ENCODE assay signal across 24 cellular contexts in the genomic region with DNA sequence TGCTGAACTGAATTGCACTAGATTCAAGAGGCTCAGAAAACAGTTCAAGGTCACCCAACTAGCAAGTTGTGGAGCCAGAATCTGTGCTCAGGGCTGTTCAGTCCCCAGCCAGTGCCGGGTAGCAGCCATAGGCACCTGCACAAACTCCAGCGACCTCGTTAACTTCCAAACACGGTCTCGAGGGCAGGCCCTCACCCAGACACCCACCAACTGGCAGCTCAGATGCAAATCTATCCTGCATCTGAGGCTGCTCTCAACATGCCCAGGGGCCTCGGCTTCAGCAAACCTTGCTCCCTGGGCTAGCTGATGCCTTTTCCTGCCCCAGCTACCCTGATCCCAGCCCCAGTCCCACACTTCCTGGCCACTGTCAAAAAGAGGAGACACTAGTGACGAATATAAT. TPM values are rescaled to one million over a fixed set of nuclear protein-coding genes. Genes with fewer than 3 reads are reported as not detected.
DNase-seq lines count a peak whose midpoint lies in the region; ATAC-seq, FAIRE-seq and TF ChIP-seq lines count a peak whose summit lies in the region.
"Had no signal": no experiment of that assay in that cellular context is flagged by ENCODE, and none has a peak within 500 bp of the region (broad histone marks: within the 10 kb centered on the region; RNA-seq: fewer than 3 reads in every experiment).

No MANE protein-coding gene starts in this region.

- no peaks in the 10 kb centered on the region for H3K36me3 Mint-ChIP-seq in type B pancreatic cell
- H3K36me3 Mint-ChIP-seq: naive B cell had no signal

- intact Hi-C loops in left ventricle myocardium superior (cut with micrococcal nuclease): no loop called here

- H4K12ac ChIP-seq in trophoblast cell (ENCODE audit: low read depth, low read length): no peak overlapping the region

- H2AK5ac ChIP-seq in trophoblast cell (ENCODE audit: low read length): peak overlapping the region; percentile 60

- H3K27me3 Mint-ChIP-seq in type B pancreatic cell: peaks cover 3% of the 10 kb centered on the region

- H3K18ac ChIP-seq in trophoblast cell (ENCODE audit: low read length): peak overlapping the region; percentile 49

- no peak overlapping the region for H3K9ac ChIP-seq in trophoblast cell (ENCODE audit: low read length)

- ATAC-seq in left ventricle myocardium superior: no peak
- ATAC-seq: activated CD4-positive, alpha-beta T cell treated with anti-CD3 and anti-CD28 coated beads for 36 hours; foreskin keratinocyte; HCT116 had no signal

- peak overlapping the region; percentile 9 for H4K91ac ChIP-seq in trophoblast cell (ENCODE audit: low read depth, low read length)

- H3K27ac Mint-ChIP-seq in type B pancreatic cell: peak overlapping the region; percentile 17
- H3K27ac Mint-ChIP-seq: activated CD4-positive, alpha-beta T cell treated with anti-CD3 and anti-CD28 coated beads for 36 hours; activated naive CD4-positive, alpha-beta T cell treated with anti-CD3 and anti-CD28 coated beads for 36 hours; naive B cell had no signal

- H3K14ac ChIP-seq in trophoblast cell (ENCODE audit: low read length): peak overlapping the region; percentile 64

- H3K4me2 ChIP-seq in trophoblast cell (ENCODE audit: low read length): peak overlapping the region; percentile 47

- H4K8ac ChIP-seq in trophoblast cell (ENCODE audit: low read depth, low read length): peak overlapping the region; percentile 49

- peak overlapping the region; percentile 44 for H3K4ac ChIP-seq in trophoblast cell (ENCODE audit: low read depth, low read length)

- H3K9me3 ChIP-seq in trophoblast cell (ENCODE audit: insufficient read depth, low read depth, low read length): no peaks in the 10 kb centered on the region

- H3K27me3 ChIP-seq in trophoblast cell (ENCODE audit: insufficient read depth, low read length): no peaks in the 10 kb centered on the region
- H3K27me3 ChIP-seq: foreskin keratinocyte had no signal

- peaks cover 27% of the 10 kb centered on the region for H3K4me1 Mint-ChIP-seq in type B pancreatic cell (ENCODE audit: unreplicated experiment)

- H3K79me2 ChIP-seq in trophoblast cell (ENCODE audit: control insufficient read depth, insufficient read depth, low read length, poor library complexity): peaks cover 19% of the 10 kb centered on the region

- H3K23ac ChIP-seq in trophoblast cell (ENCODE audit: low read length): no peak overlapping the region

- H3K9me3 Mint-ChIP-seq in type B pancreatic cell: no peaks in the 10 kb centered on the region
- H3K9me3 Mint-ChIP-seq: activated naive CD4-positive, alpha-beta T cell treated with anti-CD3 and anti-CD28 coated beads for 36 hours had no signal

- no peaks in the 10 kb centered on the region for H3K36me3 ChIP-seq in trophoblast cell (ENCODE audit: control insufficient read depth in 1 of 2, insufficient read depth in 2 of 2, low read length in 2 of 2)

- H3K4me1 ChIP-seq in trophoblast cell (ENCODE audit: control insufficient read depth in 1 of 2, insufficient read depth in 2 of 2, low read length in 2 of 2): peaks cover 32 to 50% of the 10 kb centered on the region in 2 experiments

- FAIRE-seq in GM12891 (lab: Jason Lieb, UNC): no peak
- FAIRE-seq: kidney had no signal

- H2BK12ac ChIP-seq in trophoblast cell (ENCODE audit: low read length): peak overlapping the region; percentile 37

- H3K79me1 ChIP-seq in trophoblast cell (ENCODE audit: low read length): peaks cover 45% of the 10 kb centered on the region

- no peak overlapping the region for H3K4me3 Mint-ChIP-seq in type B pancreatic cell
- H3K4me3 Mint-ChIP-seq: activated CD4-positive, alpha-beta T cell treated with anti-CD3 and anti-CD28 coated beads for 36 hours; activated naive CD4-positive, alpha-beta T cell treated with anti-CD3 and anti-CD28 coated beads for 36 hours; naive B cell had no signal

- DNase-seq in NCI-H510A (lab: John Stamatoyannopoulos, UW): peak; percentile 11
- DNase-seq in NCI-H510A treated with DMSO at 0.1 percent for 48 hours (lab: John Stamatoyannopoulos, UW): no peak
- DNase-seq in left ventricle myocardium superior: peak; percentile 39
- DNase-seq in trophoblast cell: no peak
- no peak for DNase-seq in type B pancreatic cell (ENCODE audit: extremely low spot score, unreplicated experiment)
- no peak for DNase-seq in GF-D8 (lab: John Stamatoyannopoulos, UW)
- no peak for DNase-seq in iPS-NIHi11 (ENCODE audit: low spot score)
- DNase-seq in GM12891 (ENCODE audit: insufficient read length, low spot score): no peak
- DNase-seq: 8988T; activated CD4-positive, alpha-beta T cell treated with anti-CD3 and anti-CD28 coated beads for 36 hours; activated CD8-positive, alpha-beta memory T cell treated with anti-CD3 and anti-CD28 coated beads for 24 hours; activated naive CD4-positive, alpha-beta T cell treated with anti-CD3 and anti-CD28 coated beads for 36 hours; activated T-cell treated with anti-CD3 and anti-CD28 coated beads, Interleukin-2, amount 50 U/mL, for 48 hours; AML-193; amygdala; central memory CD4-positive, alpha-beta T cell; DMS79; foreskin keratinocyte; kidney; naive B cell; NCI-H1436; OCI-M1; T-helper 1 cell had no signal

- no peak for TF ChIP-seq CTCF in type B pancreatic cell (conservative IDR thresholded peaks at IDR 0.05)

- no peak overlapping the region for H2AFZ ChIP-seq in trophoblast cell (ENCODE audit: insufficient read depth, low read length, poor library complexity)

- H2BK5ac ChIP-seq in trophoblast cell (ENCODE audit: low read depth, low read length, poor library complexity): no peak overlapping the region

- peak overlapping the region; percentile 50 for H3K27ac ChIP-seq in trophoblast cell (ENCODE audit: low read depth, low read length)
- H3K27ac ChIP-seq: foreskin keratinocyte had no signal

- WGBS in trophoblast cell (ENCODE audit: extremely low coverage, insufficient coverage, insufficient read length): no CpG with 5 or more reads among the region's 7 CpGs

- no peak overlapping the region for H2BK120ac ChIP-seq in trophoblast cell (ENCODE audit: insufficient read depth, low read length, poor library complexity)

- no peak overlapping the region for H3K4me3 ChIP-seq in trophoblast cell (ENCODE audit: low read depth, low read length)

- no peak for TF ChIP-seq POLR2A in GM12891 (IDR thresholded peaks at IDR 0.05; ENCODE audit: low read depth, low read length)

TF ChIP-seq in GM12891, 5 proteins besides CTCF, POLR2A, EP300 and RAD21:
- TF ChIP-seq PAX5 (IDR thresholded peaks at IDR 0.05; ENCODE audit: insufficient read depth, low read length, severe bottlenecking) (no peak), POU2F2 (IDR thresholded peaks at IDR 0.05; ENCODE audit: low read depth, low read length) (no peak), TAF1 (IDR thresholded peaks at IDR 0.05; ENCODE audit: low read depth, low read length) (no peak), POLR2AphosphoS5 (IDR thresholded peaks at IDR 0.05; ENCODE audit: low read depth, low read length) (no peak), SPI1 (IDR thresholded peaks at IDR 0.05; ENCODE audit: low read depth, low read length) (no peak)

RNA-seq across cellular contexts. Expression of a gene that starts 3.7 kb away (rescaled TPM):
- total RNA-seq in left ventricle myocardium superior: 182 TPM
- polyA plus RNA-seq in trophoblast cell (2013): 13.7 and 14.2 TPM in 2 replicates
- total RNA-seq in type B pancreatic cell (ENCODE audit: low replicate concordance): 4.9 and 17.3 TPM in 2 replicates
- 0.06 TPM for polyA plus RNA-seq in GM12891 (2012; ENCODE audit: low read depth, missing spikeins)
- total RNA-seq: activated naive CD4-positive, alpha-beta T cell treated with anti-CD3 and anti-CD28 coated beads for 36 hours had no signal

RNA-seq across cellular contexts. Expression of a gene that starts 27.3 kb away (rescaled TPM):
- total RNA-seq in left ventricle myocardium superior (35.2 TPM), type B pancreatic cell (ENCODE audit: low replicate concordance) (31.1 and 38.4 TPM in 2 replicates)
- 61.8 and 64.9 TPM in 2 replicates for polyA plus RNA-seq in trophoblast cell (2013)
- 24.7 TPM for polyA plus RNA-seq in GM12891 (2012; ENCODE audit: low read depth, missing spikeins)

Comparison
In these comparisons a context has a peak if more than half of its experiments do, and no peak if none do; other contexts are left out.
1. DNase-seq: peak in NCI-H510A (single experiment) and left ventricle myocardium superior (single experiment); none in NCI-H510A treated with DMSO at 0.1 percent for 48 hours (single experiment), trophoblast cell (0 of 2), type B pancreatic cell (single experiment), GF-D8 (single experiment), iPS-NIHi11 (single experiment) and GM12891 (single experiment).